In genomic region chr6:4313044-4313686, GRCh38 we compare ENCODE assay signal across 9 cellular contexts.
DNase-seq lines count a peak whose midpoint lies in the region; ATAC-seq and TF ChIP-seq lines count a peak whose summit lies in the region.
"Had no signal": no experiment of that assay in that cellular context is flagged by ENCODE, and none has a peak within 500 bp of the region (broad histone marks: within the 10 kb centered on the region; RNA-seq: fewer than 3 reads in every experiment).

No MANE protein-coding gene starts in this region.

- peaks cover 8% of the 10 kb centered on the region for H3K9me3 Mint-ChIP-seq in MCF 10A (ENCODE audit: unreplicated experiment)

- ATAC-seq in GM19455 (IDR thresholded peaks at IDR 0.05; ENCODE audit: unreplicated experiment): no peak
- ATAC-seq in GM18498 (IDR thresholded peaks at IDR 0.05; ENCODE audit: unreplicated experiment): no peak
- ATAC-seq in HG03442 (IDR thresholded peaks at IDR 0.05; ENCODE audit: unreplicated experiment): no peak
- ATAC-seq in HG02571 (IDR thresholded peaks at IDR 0.05; ENCODE audit: unreplicated experiment): no peak

- POLR2A ChIA-PET in MCF 10A (lab: Yijun Ruan, JAX): interaction anchor here (0.6 to 2.3 kb wide), 6 partner anchors 9 to 910 kb away, joined by 3 to 7 read pairs (median 5); no protein-coding TSS in a partner anchor

- H3K4me3 ChIP-seq in BE2C (ENCODE audit: low read depth, low read length) (no peak overlapping the region), liver (ENCODE audit: low read depth in 1 of 3, low read length in 3 of 3) (no peak overlapping the region)

- TF ChIP-seq RAD21 in liver (IDR thresholded peaks at IDR 0.05): peak; percentile 64 to 66

- 51% methylated on average over 2 of the region's 2 CpGs for WGBS in liver

- DNase-seq in BE2C (no peak), MCF 10A (ENCODE audit: unreplicated experiment) (peak; percentile 94)
- DNase-seq: T-helper 9 cell had no signal

- intact Hi-C loops in MCF 10A (cut with micrococcal nuclease): loop anchor here (1.0 to 10.0 kb wide), 9 partner anchors 39 to 830 kb away; partner anchors contain the start of gene RPP40

- H3K27me3 Mint-ChIP-seq in MCF 10A (ENCODE audit: insufficient read depth, unreplicated experiment): no peaks in the 10 kb centered on the region

- no TSS peak for BruUV-seq in MCF 10A (replicated peaks; lab: Mats Ljungman, UMichigan)

- no peaks in the 10 kb centered on the region for H3K4me1 ChIP-seq in BE2C
- no peaks in the 10 kb centered on the region for H3K4me1 ChIP-seq in liver (ENCODE audit: control insufficient read depth in 4 of 4, insufficient read depth in 4 of 4, low read length in 3 of 4)

- no peaks in the 10 kb centered on the region for H3K9me3 ChIP-seq in BE2C
- peaks cover 2 to 6% (median 4%) of the 10 kb centered on the region in 4 donors for H3K9me3 ChIP-seq in liver (ENCODE audit: control insufficient read depth in 4 of 4, low read length in 3 of 4)

- H3K27me3 ChIP-seq in BE2C (no peaks in the 10 kb centered on the region), liver (ENCODE audit: control insufficient read depth in 4 of 4, insufficient read depth in 4 of 4, low read length in 3 of 4) (peaks cover 0 to 6% (median 0%) of the 10 kb centered on the region in 4 donors)

- peaks cover 20% of the 10 kb centered on the region for H3K4me1 Mint-ChIP-seq in MCF 10A (ENCODE audit: insufficient read depth, unreplicated experiment)

- H3K36me3 ChIP-seq in BE2C (no peaks in the 10 kb centered on the region), liver (ENCODE audit: control insufficient read depth in 4 of 4, insufficient read depth in 3 of 4, low read depth in 1 of 4, low read length in 3 of 4) (no peaks in the 10 kb centered on the region)

- H3K4me3 Mint-ChIP-seq in MCF 10A (ENCODE audit: unreplicated experiment): peak overlapping the region; percentile 52

- H3K9ac ChIP-seq in liver (ENCODE audit: low read depth in 1 of 2, low read length in 2 of 2): no peak overlapping the region

- H3K27ac Mint-ChIP-seq in MCF 10A (ENCODE audit: low read depth, unreplicated experiment): peak overlapping the region; percentile 87

- 0 out of 2 replicates have a peak, but pooled peaks have one; percentile 19 for TF ChIP-seq CTCF in BE2C (IDR thresholded peaks at IDR 0.05; ENCODE audit: low read depth, low read length)
- peak; percentile 42; the same call in 1 of the 2 replicates for TF ChIP-seq CTCF in LNCAP (IDR thresholded peaks at IDR 0.05)
- TF ChIP-seq CTCF in MCF 10A (IDR thresholded peaks at IDR 0.05; ENCODE audit: unreplicated experiment): peak; percentile 66
- peak; percentile 10 for TF ChIP-seq CTCF in liver (IDR thresholded peaks at IDR 0.05; ENCODE audit: low read depth, low read length, missing input control)

- no peak overlapping the region for H3K27ac ChIP-seq in liver (ENCODE audit: low read depth in 1 of 2, low read length in 2 of 2)

- no peaks in the 10 kb centered on the region for H3K36me3 Mint-ChIP-seq in MCF 10A (ENCODE audit: insufficient read depth, unreplicated experiment)

- CTCF ChIA-PET in MCF 10A (lab: Yijun Ruan, JAX): interaction anchor here (0.5 to 1.7 kb wide), 28 partner anchors 10 to 990 kb away, joined by 3 to 8 read pairs (median 4); no protein-coding TSS in a partner anchor

TF ChIP-seq in liver, 16 proteins besides CTCF, POLR2A, EP300 and RAD21:
- no peak for TF ChIP-seq EGR1 (IDR thresholded peaks at IDR 0.05; ENCODE audit: low read depth in 2 of 2)
- no peak for TF ChIP-seq YY1 (IDR thresholded peaks at IDR 0.05)
- TF ChIP-seq JUND (IDR thresholded peaks at IDR 0.05): no peak
- no peak for TF ChIP-seq SP1 (IDR thresholded peaks at IDR 0.05)
- no peak for TF ChIP-seq TAF1 (conservative IDR thresholded peaks at IDR 0.05)
- no peak for TF ChIP-seq FOXA2 (IDR thresholded peaks at IDR 0.05)
- TF ChIP-seq REST (IDR thresholded peaks at IDR 0.05): no peak

Comparison
In these comparisons a context has a peak if more than half of its experiments do, and no peak if none do; other contexts are left out.
1. CTCF ChIP-seq: peak in every context shown above with its lines; median percentile 66 in MCF 10A; 42 in LNCAP; 19 in BE2C; 10 in liver.